Comparison of ENCODE assay signal across 27 cellular contexts in genomic region chr16:86863609-86864008, GRCh38.
"Had no signal": no experiment of that assay in that cellular context is flagged by ENCODE, and none has a peak within 500 bp of the region (broad histone marks: within the 10 kb centered on the region; RNA-seq: fewer than 3 reads in every experiment).

No MANE protein-coding gene starts in this region.

- FAIRE-seq: endometrium, islet of Langerhans, keratinocyte had no signal

- H3K36me3 ChIP-seq: colonic mucosa, esophagus squamous epithelium, gastrocnemius medialis, heart right ventricle, left lung, lower lobe of right lung had no signal

- H3K9me3 Mint-ChIP-seq: dendritic cell treated with granulocyte-macrophage colony-stimulating factor and Interleukin-4, amounts not matched to agents 40 ng/mL and 50 ng/mL, for 4 days; effector memory CD8-positive, alpha-beta T cell; endodermal cell had no signal

- H3K9me3 ChIP-seq: colonic mucosa, esophagus squamous epithelium, gastrocnemius medialis, heart right ventricle, left lung, lower lobe of right lung, mucosa of descending colon had no signal

- H3K4me1 Mint-ChIP-seq: endodermal cell had no signal

- ATAC-seq: effector memory CD8-positive, alpha-beta T cell; esophagus mucosa; gastrocnemius medialis; heart right ventricle; left cardiac atrium; left lung; left ventricle myocardium superior; lower lobe of right lung; mucosa of descending colon had no signal

- H3K27me3 ChIP-seq: colonic mucosa, gastrocnemius medialis, heart right ventricle had no signal

- H3K4me1 ChIP-seq: colonic mucosa, left lung, lower lobe of right lung had no signal

- H3K4me3 ChIP-seq: colonic mucosa, esophagus squamous epithelium, gastrocnemius medialis, heart right ventricle, left lung, lower lobe of right lung, mucosa of descending colon had no signal

- H3K4me3 Mint-ChIP-seq: dendritic cell treated with granulocyte-macrophage colony-stimulating factor and Interleukin-4, amounts not matched to agents 40 ng/mL and 50 ng/mL, for 4 days; effector memory CD8-positive, alpha-beta T cell; endodermal cell; mesothelial cell of epicardium had no signal

- DNase-seq: colonic mucosa; cortex of kidney; effector CD8-positive, alpha-beta T cell; effector memory CD8-positive, alpha-beta T cell; endodermal cell; erythroblast; esophagus squamous epithelium; foreskin fibroblast; foreskin melanocyte; gastrocnemius medialis; glutamatergic neuron; head of caudate nucleus; heart right ventricle; hippocampal formation; left cardiac atrium; left lung; left ventricle myocardium superior; lower lobe of right lung; mesenchymal stem cell; mucosa of descending colon had no signal

- H3K36me3 Mint-ChIP-seq: mesothelial cell of epicardium had no signal

- H3K27ac ChIP-seq: colonic mucosa, epithelial cell of prostate, esophagus squamous epithelium, gastrocnemius medialis, heart right ventricle, left lung, lower lobe of right lung had no signal

- H3K27ac Mint-ChIP-seq: dendritic cell treated with granulocyte-macrophage colony-stimulating factor and Interleukin-4, amounts not matched to agents 40 ng/mL and 50 ng/mL, for 4 days; effector memory CD8-positive, alpha-beta T cell; endodermal cell; mesothelial cell of epicardium had no signal
